Comparison of ENCODE assay signal across 22 cellular contexts in the genomic region with DNA sequence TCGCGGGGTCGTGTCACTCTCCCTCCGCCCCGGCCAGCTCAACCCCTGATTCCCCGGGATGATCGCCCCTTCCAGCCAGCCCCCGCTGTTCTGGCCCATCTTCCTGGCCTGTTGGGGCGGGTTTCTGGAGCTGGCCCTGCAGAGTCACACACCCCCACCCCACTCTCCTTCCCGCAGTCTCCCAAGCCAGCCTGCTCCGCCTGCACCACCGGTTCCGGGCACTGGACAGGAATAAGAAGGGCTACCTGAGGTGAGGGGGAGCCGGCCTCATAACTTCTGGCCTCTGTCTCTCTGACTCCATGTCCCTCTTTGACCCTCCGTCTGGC. TPM values are rescaled to one million over a fixed set of nuclear protein-coding genes. Genes with fewer than 3 reads are reported as not detected.
A peak's percentile ranks its signal among the peaks of the same experiment; 100 is the strongest.
DNase-seq lines count a peak whose midpoint lies in the region; ATAC-seq and TF ChIP-seq lines count a peak whose summit lies in the region.
"Had no signal": no experiment of that assay in that cellular context is flagged by ENCODE, and none has a peak within 500 bp of the region (broad histone marks: within the 10 kb centered on the region; RNA-seq: fewer than 3 reads in every experiment).

No MANE protein-coding gene starts in this region.

- peak; percentile 32 for ATAC-seq in mucosa of descending colon
- no peak for ATAC-seq in body of pancreas
- no peak for ATAC-seq in lower lobe of right lung
- ATAC-seq: activated CD8-positive, alpha-beta T cell treated with anti-CD3 and anti-CD28 coated beads for 36 hours; activated naive CD8-positive, alpha-beta T cell treated with anti-CD3 and anti-CD28 coated beads, Interleukin-2, amount 50 U/mL, for 24 hours had no signal

- H3K27ac ChIP-seq in HUES64 (ENCODE audit: low read depth, low read length) = no peak overlapping the region
- no peak overlapping the region for H3K27ac ChIP-seq in duodenal mucosa (ENCODE audit: low read depth, low read length)
- H3K27ac ChIP-seq in tibial nerve = peak overlapping the region in 2 of 4 donors; percentile 66 to 71
- H3K27ac ChIP-seq in body of pancreas = no peak overlapping the region
- H3K27ac ChIP-seq in lower lobe of right lung = no peak overlapping the region
- H3K27ac ChIP-seq: epithelial cell of prostate, spleen had no signal

- intact Hi-C loops in mucosa of descending colon (cut with DNase I, micrococcal nuclease) (no loop called here), body of pancreas (cut with DNase I) (no loop called here), lower lobe of right lung (cut with DNase I) (no loop called here)

- H3K36me3 ChIP-seq in HUES64 (ENCODE audit: insufficient read depth, low read length) (no peaks in the 10 kb centered on the region; the same call in 1 of the 2 replicates), duodenal mucosa (ENCODE audit: control insufficient read depth in 1 of 2, insufficient read depth in 2 of 2, low read length in 2 of 2) (peaks cover 7 to 17% of the 10 kb centered on the region in 2 donors), mucosa of descending colon (ENCODE audit: low read depth) (no peaks in the 10 kb centered on the region), tibial nerve (no peaks in the 10 kb centered on the region), body of pancreas (replicated peaks in 1 of 2; ENCODE audit: insufficient read depth in 1 of 2, low read depth in 2 of 2) (no peaks in the 10 kb centered on the region), lower lobe of right lung (no peaks in the 10 kb centered on the region)
- H3K36me3 ChIP-seq: spleen had no signal

- TF ChIP-seq POLR2A in tibial nerve (IDR thresholded peaks at IDR 0.05) (no peak), body of pancreas (IDR thresholded peaks at IDR 0.05) (no peak)

- WGBS in HUES64 = 76% methylated on average over 15 of the region's 15 CpGs
- WGBS in tibial nerve, 2 donors = 28 to 46% methylated on average over 13 to 15 of the region's 15 CpGs
- WGBS in body of pancreas, 2 donors = 19 to 31% methylated on average over 15 of the region's 15 CpGs

- DNase-seq in mucosa of descending colon (no peak), tibial nerve (ENCODE audit: low spot score in 2 of 2) (no peak), body of pancreas (no peak), amniotic stem cell (lab: John Stamatoyannopoulos, UW) (no peak), lower lobe of right lung (no peak)
- DNase-seq: activated CD8-positive, alpha-beta T cell treated with anti-CD3 and anti-CD28 coated beads for 36 hours; activated effector memory CD4-positive, alpha-beta T cell treated with anti-CD3 and anti-CD28 coated beads, Interleukin-2, amount 50 U/mL, for 16 hours; activated naive CD8-positive, alpha-beta T cell treated with anti-CD3 and anti-CD28 coated beads, Interleukin-2, amount 50 U/mL, for 24 hours; DND-41; head of caudate nucleus; HFFc6; natural killer cell; spleen had no signal

- H3K9me3 ChIP-seq in HUES64 (ENCODE audit: insufficient read depth, low read depth, low read length) (no peaks in the 10 kb centered on the region), duodenal mucosa (ENCODE audit: control insufficient read depth in 1 of 2, low read length in 2 of 2) (no peaks in the 10 kb centered on the region), mucosa of descending colon (no peaks in the 10 kb centered on the region), tibial nerve (no peaks in the 10 kb centered on the region), body of pancreas (no peaks in the 10 kb centered on the region), lower lobe of right lung (no peaks in the 10 kb centered on the region)
- H3K9me3 ChIP-seq: spleen had no signal

- TF ChIP-seq EP300 in tibial nerve (IDR thresholded peaks at IDR 0.05) = no peak

- H3K9ac ChIP-seq in HUES64 (ENCODE audit: low read depth, low read length) (no peak overlapping the region), duodenal mucosa (ENCODE audit: low read depth in 1 of 2, low read length in 2 of 2) (peak overlapping the region; percentile 72 to 80)

- H3K27me3 ChIP-seq in HUES64 (ENCODE audit: insufficient read depth, low read length) (peaks cover 29% of the 10 kb centered on the region), duodenal mucosa (ENCODE audit: control insufficient read depth in 1 of 2, insufficient read depth in 2 of 2, low read length in 2 of 2) (peaks cover 16 to 22% of the 10 kb centered on the region in 2 donors), tibial nerve (peaks cover 0 to 16% of the 10 kb centered on the region in 2 donors), body of pancreas (peaks cover 0 to 23% of the 10 kb centered on the region in 2 donors), lower lobe of right lung (ENCODE audit: low read depth) (peaks cover 57% of the 10 kb centered on the region)

- H3K4me1 ChIP-seq in HUES64 (ENCODE audit: insufficient read depth, low read length) = peaks cover 5% of the 10 kb centered on the region; the same call in 1 of the 2 replicates
- peaks cover 14 to 25% of the 10 kb centered on the region in 2 donors for H3K4me1 ChIP-seq in duodenal mucosa (ENCODE audit: control insufficient read depth in 1 of 2, insufficient read depth in 2 of 2, low read length in 2 of 2)
- peaks cover 2% of the 10 kb centered on the region for H3K4me1 ChIP-seq in mucosa of descending colon (ENCODE audit: low read depth)
- peaks cover 0 to 14% (median 4%) of the 10 kb centered on the region in 4 donors for H3K4me1 ChIP-seq in tibial nerve
- H3K4me1 ChIP-seq in body of pancreas = peaks cover 12% of the 10 kb centered on the region
- H3K4me1 ChIP-seq in lower lobe of right lung = peaks cover 10% of the 10 kb centered on the region

- TF ChIP-seq CTCF in mucosa of descending colon (IDR thresholded peaks at IDR 0.05) (no peak), tibial nerve (IDR thresholded peaks at IDR 0.05) (no peak), body of pancreas (IDR thresholded peaks at IDR 0.05) (no peak), lower lobe of right lung (IDR thresholded peaks at IDR 0.05) (no peak)

- H3K4me3 ChIP-seq in HUES64 (ENCODE audit: low read length) = peak overlapping the region; percentile 59; the same call in 1 of the 2 replicates
- H3K4me3 ChIP-seq in duodenal mucosa (ENCODE audit: low read depth in 1 of 2, low read length in 2 of 2) = peak overlapping the region; percentile 78 to 82
- peak overlapping the region; percentile 40 for H3K4me3 ChIP-seq in mucosa of descending colon
- peak overlapping the region in 3 of 4 donors; percentile 9 to 44 (median 33) for H3K4me3 ChIP-seq in tibial nerve
- no peak overlapping the region for H3K4me3 ChIP-seq in body of pancreas
- no peak overlapping the region for H3K4me3 ChIP-seq in lower lobe of right lung

RNA-seq across cellular contexts. Expression of a gene that starts 0.6 kb away (rescaled TPM):
- polyA plus RNA-seq in HUES64 (2013, experiment 1 of 2) = 0.50 TPM
- 0.63 TPM for polyA plus RNA-seq in HUES64 (2013, experiment 2 of 2)
- total RNA-seq in mucosa of descending colon = 100 to 1,000 TPM in 2 of 3 donors, 10 to 100 TPM in 1; 97.5 to 432 (median 101) TPM
- total RNA-seq in tibial nerve = 10 to 100 TPM in 2 of 4 donors, 1 to 10 TPM in 2; 1.8 to 15.5 (median 7.5) TPM
- total RNA-seq in body of pancreas = not detected
- 0.80 TPM for total RNA-seq in lower lobe of right lung
- total RNA-seq: activated CD8-positive, alpha-beta T cell treated with anti-CD3 and anti-CD28 coated beads for 36 hours; HFFc6; left cardiac atrium; natural killer cell; NCI-H460; omental fat pad; renal cortical epithelial cell; spleen; T-helper 2 cell treated with Interferon-gamma antibody and Interleukin-4, amounts not matched to agents 100 ng/mL and 5 ng/mL, for 36 hours had no signal
- polyA plus RNA-seq: CD14-positive monocyte had no signal

RNA-seq across cellular contexts. Expression of a gene that starts 42.4 kb away (rescaled TPM):
- 0.60 TPM for polyA plus RNA-seq in HUES64 (2013, experiment 1 of 2)
- 0.82 TPM for polyA plus RNA-seq in HUES64 (2013, experiment 2 of 2)
- total RNA-seq in mucosa of descending colon = 100 to 1,000 TPM in 2 of 3 donors, 10 to 100 TPM in 1; 89.4 to 263 (median 154) TPM
- not detected for total RNA-seq in tibial nerve
- total RNA-seq in body of pancreas = 1 to 10 TPM in 1 of 2 donors, under 1 TPM in 1; 0.99 to 5.2 TPM
- total RNA-seq in lower lobe of right lung = 4.9 TPM
- total RNA-seq: activated CD8-positive, alpha-beta T cell treated with anti-CD3 and anti-CD28 coated beads for 36 hours; HFFc6; natural killer cell; NCI-H460; omental fat pad; spleen; T-helper 2 cell treated with Interferon-gamma antibody and Interleukin-4, amounts not matched to agents 100 ng/mL and 5 ng/mL, for 36 hours had no signal
- polyA plus RNA-seq: CD14-positive monocyte had no signal

Comparison
In these comparisons a context has a peak if more than half of its experiments do, and no peak if none do; other contexts are left out.
1. H3K4me3 ChIP-seq: peak in HUES64 (single experiment), duodenal mucosa (2 of 2), mucosa of descending colon (single experiment) and tibial nerve (3 of 4); none in body of pancreas (0 of 2) and lower lobe of right lung (single experiment).
2. RNA of a gene that starts 0.6 kb away (total RNA-seq): 97.5 to 432 TPM in mucosa of descending colon; 1.8 to 15.5 TPM in tibial nerve, 0.80 TPM in lower lobe of right lung (single experiment) and not detected in body of pancreas; every median in the first group is over 4 times any median in the second.
3. RNA of a gene that starts 42.4 kb away (total RNA-seq): 89.4 to 263 TPM in mucosa of descending colon; 0.99 to 5.2 TPM in body of pancreas, 4.9 TPM in lower lobe of right lung (single experiment) and not detected in tibial nerve; every median in the first group is over 10 times any median in the second.